Comparison of ENCODE assay signal across 8 cellular contexts in the genomic region with DNA sequence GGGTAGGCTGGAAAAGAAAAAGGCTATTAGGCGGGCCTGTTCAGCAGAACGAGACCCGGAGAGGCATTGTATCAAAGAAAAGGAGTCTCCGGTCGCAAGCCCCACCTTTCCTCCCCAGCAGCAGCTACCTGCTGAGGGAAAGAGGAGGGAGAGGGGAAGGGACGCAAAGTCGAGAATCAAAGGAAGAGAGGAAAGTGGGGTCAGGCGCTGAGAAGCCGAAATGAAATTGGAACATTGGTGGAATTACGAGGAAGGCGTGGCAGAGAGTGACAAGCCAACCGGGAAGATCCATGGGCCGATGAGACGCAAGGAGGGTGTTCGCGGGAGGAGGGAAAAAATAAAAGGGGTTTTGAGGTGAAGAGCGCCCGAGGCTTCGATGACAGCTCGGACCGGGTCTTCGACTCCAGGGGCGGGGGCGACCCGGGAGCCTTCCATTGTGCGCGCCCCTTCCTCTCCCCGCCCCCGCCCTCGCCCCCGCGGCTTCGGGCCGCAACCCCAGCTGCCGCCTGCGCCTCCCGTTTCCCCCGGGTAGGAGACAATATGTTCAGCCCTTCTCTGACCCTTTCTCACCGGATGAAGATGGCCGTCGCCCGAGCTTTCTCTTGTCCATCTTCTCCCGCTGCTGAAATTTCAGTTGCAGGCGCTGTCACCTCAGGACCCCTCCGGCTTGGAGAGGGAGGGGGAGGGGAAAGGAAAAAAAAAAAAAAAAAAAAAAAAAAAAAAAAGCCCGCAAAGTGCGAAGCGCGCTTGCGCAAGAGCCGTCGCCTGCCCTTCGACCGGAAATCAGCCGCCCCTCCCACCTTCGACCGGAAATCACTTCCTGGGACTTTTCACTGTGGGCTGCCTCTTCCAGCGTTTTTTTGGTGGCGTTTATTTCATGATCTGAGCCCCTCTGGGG. TPM values are rescaled to one million over a fixed set of nuclear protein-coding genes. Genes with fewer than 3 reads are reported as not detected.
DNase-seq lines count a peak whose midpoint lies in the region; TF ChIP-seq lines count a peak whose summit lies in the region.

A gene with protein sequence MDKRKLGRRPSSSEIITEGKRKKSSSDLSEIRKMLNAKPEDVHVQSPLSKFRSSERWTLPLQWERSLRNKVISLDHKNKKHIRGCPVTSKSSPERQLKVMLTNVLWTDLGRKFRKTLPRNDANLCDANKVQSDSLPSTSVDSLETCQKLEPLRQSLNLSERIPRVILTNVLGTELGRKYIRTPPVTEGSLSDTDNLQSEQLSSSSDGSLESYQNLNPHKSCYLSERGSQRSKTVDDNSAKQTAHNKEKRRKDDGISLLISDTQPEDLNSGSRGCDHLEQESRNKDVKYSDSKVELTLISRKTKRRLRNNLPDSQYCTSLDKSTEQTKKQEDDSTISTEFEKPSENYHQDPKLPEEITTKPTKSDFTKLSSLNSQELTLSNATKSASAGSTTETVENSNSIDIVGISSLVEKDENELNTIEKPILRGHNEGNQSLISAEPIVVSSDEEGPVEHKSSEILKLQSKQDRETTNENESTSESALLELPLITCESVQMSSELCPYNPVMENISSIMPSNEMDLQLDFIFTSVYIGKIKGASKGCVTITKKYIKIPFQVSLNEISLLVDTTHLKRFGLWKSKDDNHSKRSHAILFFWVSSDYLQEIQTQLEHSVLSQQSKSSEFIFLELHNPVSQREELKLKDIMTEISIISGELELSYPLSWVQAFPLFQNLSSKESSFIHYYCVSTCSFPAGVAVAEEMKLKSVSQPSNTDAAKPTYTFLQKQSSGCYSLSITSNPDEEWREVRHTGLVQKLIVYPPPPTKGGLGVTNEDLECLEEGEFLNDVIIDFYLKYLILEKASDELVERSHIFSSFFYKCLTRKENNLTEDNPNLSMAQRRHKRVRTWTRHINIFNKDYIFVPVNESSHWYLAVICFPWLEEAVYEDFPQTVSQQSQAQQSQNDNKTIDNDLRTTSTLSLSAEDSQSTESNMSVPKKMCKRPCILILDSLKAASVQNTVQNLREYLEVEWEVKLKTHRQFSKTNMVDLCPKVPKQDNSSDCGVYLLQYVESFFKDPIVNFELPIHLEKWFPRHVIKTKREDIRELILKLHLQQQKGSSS (minus strand): TSS at position 692 of the 898 bp plus-strand sequence. CDS start 82 bp downstream, at position 610.

- CTCF ChIA-PET in HEK293 (lab: Yijun Ruan, JAX): interaction anchor here (0.6 kb wide), 2 partner anchors 186 to 910 kb away, joined by 3 read pairs; no protein-coding TSS in a partner anchor

- H3K36me3 ChIP-seq in HEK293 (ENCODE audit: control insufficient read depth in 2 of 2, insufficient read depth in 1 of 2, low read length in 2 of 2) (no peaks in the 10 kb centered on the region), adipocyte (ENCODE audit: control insufficient read depth, insufficient read depth, low read length, severe bottlenecking) (no peaks in the 10 kb centered on the region), cardiac muscle cell (no peaks in the 10 kb centered on the region), transverse colon (no peaks in the 10 kb centered on the region)

- TF ChIP-seq POLR2A in transverse colon (IDR thresholded peaks at IDR 0.05): peak; percentile 42

- H3K27ac ChIP-seq in HEK293 (ENCODE audit: extremely low read depth, low read depth, low read length) (peak within 1 kb of the TSS; percentile 60), cardiac muscle cell (peak within 1 kb of the TSS; percentile 80), transverse colon (peak within 1 kb of the TSS; percentile 94 to 99 (median 96))

- H3K9me3 ChIP-seq in HEK293 (ENCODE audit: control insufficient read depth, insufficient read depth, low read depth, low read length) (no peaks in the 10 kb centered on the region), adipocyte (ENCODE audit: control insufficient read depth, low read length) (no peaks in the 10 kb centered on the region), cardiac muscle cell (ENCODE audit: low read depth) (no peaks in the 10 kb centered on the region), transverse colon (no peaks in the 10 kb centered on the region)

- peak within 1 kb of the TSS; percentile 92 for H3K9ac ChIP-seq in adipocyte (ENCODE audit: low read length)

- TF ChIP-seq CTCF in HEK293 (tag by site-specific recombination; IDR thresholded peaks at IDR 0.05) (no peak), cardiac muscle cell (IDR thresholded peaks at IDR 0.05; ENCODE audit: low read depth, low read length) (no peak), transverse colon (IDR thresholded peaks at IDR 0.05) (no peak)

- TF ChIP-seq EP300 in transverse colon (IDR thresholded peaks at IDR 0.05; ENCODE audit: low read depth): no peak

- peak within 1 kb of the TSS; percentile 80 for H3K4me3 ChIP-seq in HEK293 (ENCODE audit: low read depth, low read length)
- H3K4me3 ChIP-seq in adipocyte (ENCODE audit: low read length): peak within 1 kb of the TSS; percentile 92
- H3K4me3 ChIP-seq in cardiac muscle cell: peak within 1 kb of the TSS; percentile 86
- H3K4me3 ChIP-seq in transverse colon: peak within 1 kb of the TSS; percentile 55 to 98 (median 83)

- H3K27me3 ChIP-seq in adipocyte (replicated peaks; ENCODE audit: control insufficient read depth, insufficient read depth, low read length): no peaks in the 10 kb centered on the region
- H3K27me3 ChIP-seq in cardiac muscle cell: peaks cover 5% of the 10 kb centered on the region
- peaks cover under 1% of the 10 kb centered on the region for H3K27me3 ChIP-seq in transverse colon

- POLR2A ChIA-PET in HEK293 (lab: Yijun Ruan, JAX): interaction anchor here (0.7 to 1.0 kb wide), 4 partner anchors 49 to 160 kb away, joined by 3 to 4 read pairs (median 4); partner anchors contain the start of genes PCNP and TRMT10C

- 0 to 1% methylated on average over 16 to 58 of the region's 59 CpGs for WGBS in transverse colon (ENCODE audit: low coverage in 1 of 2), 2 donors

- intact Hi-C loops in transverse colon (cut with DNase I; ENCODE audit: low total_unique reads): no loop called here

- H3K4me1 ChIP-seq in HEK293 (ENCODE audit: control insufficient read depth, insufficient read depth, low read length): no peaks in the 10 kb centered on the region
- H3K4me1 ChIP-seq in adipocyte (ENCODE audit: control insufficient read depth, insufficient read depth, low read length): peaks cover 18% of the 10 kb centered on the region
- no peaks in the 10 kb centered on the region for H3K4me1 ChIP-seq in cardiac muscle cell (ENCODE audit: low read depth)
- peaks cover 0 to 28% (median 3%) of the 10 kb centered on the region in 4 donors for H3K4me1 ChIP-seq in transverse colon

- DNase-seq in G401 (ENCODE audit: low spot score) (peak; percentile 84), NCI-H1105 (lab: John Stamatoyannopoulos, UW) (peak; percentile 85), SW480 (ENCODE audit: low spot score) (peak; percentile 74), adipocyte (ENCODE audit: low read depth) (peak; percentile 93), cardiac muscle cell (ENCODE audit: low read depth in 1 of 2, low spot score in 1 of 2) (peak; percentile 85 to 86), pons (ENCODE audit: low spot score) (peak; percentile 51), transverse colon (peak; percentile 88)

- in situ Hi-C loops in G401 (cut with HindIII; ENCODE audit: low sequenced_read_pairs) (no loop called here), transverse colon (cut with MboI; ENCODE audit: low pct_ligation_motif_present in 1 of 4, low pct_unique_long_range_greater_than_20kb in 1 of 4, low sequenced_read_pairs in 3 of 4) (no loop called here)

TF ChIP-seq in HEK293, 187 proteins besides CTCF, POLR2A, EP300 and RAD21 (continues in another document):
- no peak for TF ChIP-seq ZNF571 (tag by site-specific recombination; IDR thresholded peaks at IDR 0.05)
- no peak for TF ChIP-seq ZNF26 (tag by site-specific recombination; IDR thresholded peaks at IDR 0.05)
- TF ChIP-seq ZNF302 (tag by site-specific recombination; IDR thresholded peaks at IDR 0.05; ENCODE audit: low read depth): no peak
- no peak for TF ChIP-seq ZNF311 (tag by site-specific recombination; IDR thresholded peaks at IDR 0.05; ENCODE audit: borderline replicate concordance)
- TF ChIP-seq KLF7 (tag by site-specific recombination; IDR thresholded peaks at IDR 0.05; ENCODE audit: borderline replicate concordance): 0 out of 2 replicates have a peak, but pooled peaks have one; percentile 20
- TF ChIP-seq ATF2 (tag by site-specific recombination; IDR thresholded peaks at IDR 0.05; ENCODE audit: low read depth): no peak
- TF ChIP-seq GFI1B (tag by site-specific recombination; IDR thresholded peaks at IDR 0.05): no peak
- TF ChIP-seq SP7 (tag by site-specific recombination; IDR thresholded peaks at IDR 0.05): peak; percentile 40; the same call in 1 of the 2 replicates

RNA-seq across cellular contexts. Expression of the gene that starts here (rescaled TPM):
- 2.7 and 7.3 TPM in 2 replicates for total RNA-seq in G401 (2014; rRNA removed; shearing (Covaris generic))
- 12.2 and 18.9 TPM in 2 replicates for total RNA-seq in cardiac muscle cell
- 8.2 and 12.7 TPM in 2 replicates for polyA plus RNA-seq in cardiac muscle cell
- total RNA-seq in transverse colon: 10 to 100 TPM; 11.9 to 26.2 (median 20.3) TPM

Comparison
In these comparisons a context has a peak if more than half of its experiments do, and no peak if none do; other contexts are left out.
1. Peak in every context shown above with its lines: DNase-seq, H3K4me3 ChIP-seq and H3K27ac ChIP-seq.